Comparison of ENCODE assay signal across 17 cellular contexts in genomic region chr5:123543438-123543837, GRCh38. TPM values are rescaled to one million over a fixed set of nuclear protein-coding genes. Genes with fewer than 3 reads are reported as not detected.
DNase-seq lines count a peak whose midpoint lies in the region; ATAC-seq lines count a peak whose summit lies in the region.
"Had no signal": no experiment of that assay in that cellular context is flagged by ENCODE, and none has a peak within 500 bp of the region (broad histone marks: within the 10 kb centered on the region; RNA-seq: fewer than 3 reads in every experiment).

No MANE protein-coding gene starts in this region.

- H3K4me3 Mint-ChIP-seq in activated T-cell treated with anti-CD3 and anti-CD28 coated beads, Interleukin-2, amount 50 U/mL, for 72 hours: no peak overlapping the region
- H3K4me3 Mint-ChIP-seq in T-helper 17 cell: no peak overlapping the region
- no peak overlapping the region for H3K4me3 Mint-ChIP-seq in stimulated activated memory B cell treated with anti-CD40 and anti-IgM and Interleukin-4, amounts not matched to agents 10 μg/mL and 1 μg/mL and 100 μg/mL, for 72 hours

- peaks cover 53% of the 10 kb centered on the region for H3K4me1 Mint-ChIP-seq in activated T-cell treated with anti-CD3 and anti-CD28 coated beads, Interleukin-2, amount 50 U/mL, for 72 hours (ENCODE audit: low read depth)
- peaks cover 40% of the 10 kb centered on the region for H3K4me1 Mint-ChIP-seq in T-helper 17 cell
- peaks cover 78% of the 10 kb centered on the region for H3K4me1 Mint-ChIP-seq in stimulated activated memory B cell treated with anti-CD40 and anti-IgM and Interleukin-4, amounts not matched to agents 10 μg/mL and 1 μg/mL and 100 μg/mL, for 72 hours

- H3K9me3 ChIP-seq in T-helper 17 cell (ENCODE audit: control insufficient read depth, low read length, poor library complexity, severe bottlenecking): no peaks in the 10 kb centered on the region
- H3K9me3 ChIP-seq: Caco-2, psoas muscle, SK-N-SH, uterus had no signal

- no peak for DNase-seq in activated T-cell treated with anti-CD3 and anti-CD28 coated beads, Interleukin-2, amount 50 U/mL, for 72 hours
- no peak for DNase-seq in activated T-cell treated with anti-CD3 and anti-CD28 coated beads, Interleukin-2, amount 50 U/mL, for 48 hours
- DNase-seq in T-helper 17 cell (no peak), glomerular visceral epithelial cell (ENCODE audit: extremely low spot score) (peak; percentile 8), GOT3 (lab: John Stamatoyannopoulos, UW) (no peak), RPMI8226 (no peak)
- DNase-seq: activated effector memory CD4-positive, alpha-beta T cell treated with anti-CD3 and anti-CD28 coated beads, Interleukin-2, amount 50 U/mL, for 16 hours; aorta; Caco-2; left cardiac atrium; NCI-H1105 treated with DMSO at 0.1 percent for 48 hours; NCI-H226; psoas muscle; SK-N-SH; uterus had no signal

- no peaks in the 10 kb centered on the region for H3K27me3 Mint-ChIP-seq in activated T-cell treated with anti-CD3 and anti-CD28 coated beads, Interleukin-2, amount 50 U/mL, for 72 hours (ENCODE audit: low read depth)
- H3K27me3 Mint-ChIP-seq in T-helper 17 cell: no peaks in the 10 kb centered on the region
- no peaks in the 10 kb centered on the region for H3K27me3 Mint-ChIP-seq in stimulated activated memory B cell treated with anti-CD40 and anti-IgM and Interleukin-4, amounts not matched to agents 10 μg/mL and 1 μg/mL and 100 μg/mL, for 72 hours

- ATAC-seq in activated T-cell treated with anti-CD3 and anti-CD28 coated beads, Interleukin-2, amount 50 U/mL, for 72 hours (replicated peaks in 1 of 2): peak; percentile 15 to 18
- ATAC-seq in T-helper 17 cell (peak; percentile 35), GM21825 (IDR thresholded peaks at IDR 0.05; ENCODE audit: unreplicated experiment) (no peak)
- no peak for ATAC-seq in stimulated activated memory B cell treated with anti-CD40 and anti-IgM and Interleukin-4, amounts not matched to agents 10 μg/mL and 1 μg/mL and 100 μg/mL, for 72 hours
- ATAC-seq: left cardiac atrium, psoas muscle had no signal

- H3K9me3 Mint-ChIP-seq in activated T-cell treated with anti-CD3 and anti-CD28 coated beads, Interleukin-2, amount 50 U/mL, for 72 hours: no peaks in the 10 kb centered on the region
- H3K9me3 Mint-ChIP-seq in stimulated activated memory B cell treated with anti-CD40 and anti-IgM and Interleukin-4, amounts not matched to agents 10 μg/mL and 1 μg/mL and 100 μg/mL, for 72 hours: no peaks in the 10 kb centered on the region

- no peak overlapping the region for H3K27ac Mint-ChIP-seq in activated T-cell treated with anti-CD3 and anti-CD28 coated beads, Interleukin-2, amount 50 U/mL, for 72 hours
- H3K27ac Mint-ChIP-seq in T-helper 17 cell: peak overlapping the region; percentile 83
- H3K27ac Mint-ChIP-seq in stimulated activated memory B cell treated with anti-CD40 and anti-IgM and Interleukin-4, amounts not matched to agents 10 μg/mL and 1 μg/mL and 100 μg/mL, for 72 hours: peak overlapping the region; percentile 84

- no peaks in the 10 kb centered on the region for H3K36me3 Mint-ChIP-seq in activated T-cell treated with anti-CD3 and anti-CD28 coated beads, Interleukin-2, amount 50 U/mL, for 72 hours (ENCODE audit: insufficient read depth in 2 of 2)
- peaks cover 2% of the 10 kb centered on the region for H3K36me3 Mint-ChIP-seq in T-helper 17 cell (ENCODE audit: low read depth)
- peaks cover 13% of the 10 kb centered on the region for H3K36me3 Mint-ChIP-seq in stimulated activated memory B cell treated with anti-CD40 and anti-IgM and Interleukin-4, amounts not matched to agents 10 μg/mL and 1 μg/mL and 100 μg/mL, for 72 hours

RNA-seq across cellular contexts. Expression of gene CSNK1G3, which starts 31.5 kb away (rescaled TPM):
- total RNA-seq in activated T-cell treated with anti-CD3 and anti-CD28 coated beads, Interleukin-2, amount 50 U/mL, for 72 hours: 10 to 100 TPM; 56.2 to 58.5 TPM
- 10 to 100 TPM; 61.8 to 65.7 TPM for total RNA-seq in T-helper 17 cell

Comparison
In these comparisons a context has a peak if more than half of its experiments do, and no peak if none do; other contexts are left out.
1. ATAC-seq: peak in activated T-cell treated with anti-CD3 and anti-CD28 coated beads, Interleukin-2, amount 50 U/mL, for 72 hours (2 of 2) and T-helper 17 cell (single experiment); none in stimulated activated memory B cell treated with anti-CD40 and anti-IgM and Interleukin-4, amounts not matched to agents 10 μg/mL and 1 μg/mL and 100 μg/mL, for 72 hours (single experiment) and GM21825 (single experiment).